23 cellular contexts compared by ENCODE assay signal in genomic region chr2:201953880-201954279, GRCh38.
"Had no signal": no experiment of that assay in that cellular context is flagged by ENCODE, and none has a peak within 500 bp of the region (broad histone marks: within the 10 kb centered on the region; RNA-seq: fewer than 3 reads in every experiment).

No MANE protein-coding gene starts in this region.

- H3K27ac ChIP-seq: adrenal gland, esophagus muscularis mucosa, pancreas, suprapubic skin, VCaP had no signal

- H3K9me3 ChIP-seq: adrenal gland, esophagus muscularis mucosa, pancreas, suprapubic skin, tibial artery had no signal

- H3K4me1 ChIP-seq: adrenal gland, pancreas had no signal

- ATAC-seq: activated CD4-positive, CD25-positive, alpha-beta regulatory T cell treated with anti-CD3 and anti-CD28 coated beads, Interleukin-2, amount 50 U/mL, for 24 hours; naive thymus-derived CD4-positive, alpha-beta T cell; pancreas; stimulated activated naive B cell treated with anti-CD40 and anti-IgM and Interleukin-4, amounts not matched to agents 10 μg/mL and 1 μg/mL and 100 μg/mL, for 72 hours had no signal

- DNase-seq: activated CD4-positive, alpha-beta T cell treated with anti-CD3 and anti-CD28 coated beads for 48 hours; activated CD4-positive, alpha-beta T cell treated with anti-CD3 and anti-CD28 coated beads, Interleukin-2, amount 50 U/mL, for 48 hours; activated CD8-positive, alpha-beta memory T cell treated with anti-CD3 and anti-CD28 coated beads for 24 hours; activated effector memory CD4-positive, alpha-beta T cell treated with anti-CD3 and anti-CD28 coated beads, Interleukin-2, amount 50 U/mL, for 16 hours; activated naive CD4-positive, alpha-beta T cell treated with anti-CD3 and anti-CD28 coated beads for 36 hours; activated naive CD8-positive, alpha-beta T cell treated with anti-CD3 and anti-CD28 coated beads for 36 hours; adrenal gland; dermis blood vessel endothelial cell; effector CD4-positive, alpha-beta T cell; foreskin melanocyte; mammary epithelial cell; naive thymus-derived CD4-positive, alpha-beta T cell; nucleus accumbens; pancreas; small intestine; stimulated activated CD4-positive, alpha-beta T cell treated with anti-CD3 and anti-CD28 coated beads, Interleukin-4, amount 100 ng/mL, for 24 hours; stimulated activated naive B cell treated with anti-CD40 and anti-IgM and Interleukin-4, amounts not matched to agents 10 μg/mL and 1 μg/mL and 100 μg/mL, for 72 hours; T-helper 1 cell; tibial artery had no signal

- H3K4me3 ChIP-seq: adrenal gland, esophagus muscularis mucosa, pancreas, suprapubic skin, tibial artery had no signal

- H3K36me3 ChIP-seq: adrenal gland, esophagus muscularis mucosa, pancreas, suprapubic skin, tibial artery had no signal

- H3K27me3 ChIP-seq: adrenal gland, esophagus muscularis mucosa, suprapubic skin, tibial artery had no signal
